In the genomic region with DNA sequence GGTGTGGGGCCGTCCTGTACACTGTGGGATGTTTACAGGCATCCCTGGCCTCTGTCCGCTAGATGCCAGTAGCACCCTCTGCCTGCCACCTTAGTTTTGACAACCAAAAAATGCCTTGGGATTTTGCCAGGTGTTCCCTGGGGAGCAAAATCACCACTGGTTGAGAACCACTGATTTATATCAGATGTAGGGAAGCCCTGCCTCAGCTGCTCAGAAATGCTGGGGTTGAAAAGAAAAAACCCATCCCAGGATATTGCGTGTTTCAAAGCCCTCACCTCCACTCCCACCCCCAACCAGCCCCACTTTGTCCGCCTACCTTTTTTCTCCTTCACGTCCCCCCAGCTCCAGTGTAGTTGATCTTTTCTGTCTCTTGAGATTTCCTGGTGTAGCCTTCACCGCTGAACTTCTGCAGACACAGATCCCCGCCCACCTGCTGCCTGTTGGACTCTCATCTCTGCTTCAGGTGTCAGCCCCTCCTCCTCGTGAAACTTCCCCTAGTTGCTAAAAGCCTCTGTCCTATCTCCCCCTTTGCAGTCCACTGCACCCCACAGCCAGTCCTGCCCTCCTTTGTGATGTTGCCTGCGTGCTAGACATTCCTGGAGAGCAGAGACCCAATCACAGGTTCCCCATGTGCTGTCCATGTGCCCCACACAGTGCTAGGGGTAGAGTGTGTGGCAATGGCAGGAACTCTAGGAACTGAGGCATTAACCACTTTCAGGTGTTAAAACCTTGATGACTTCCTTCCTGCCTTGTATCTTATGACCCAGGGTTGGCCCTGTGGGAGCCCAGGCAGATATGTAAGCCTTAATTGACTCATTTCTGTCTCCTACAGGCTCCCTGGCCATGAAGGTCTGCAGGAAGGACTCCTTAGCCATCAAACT, we compare ENCODE assay signal across 8 cellular contexts.
DNase-seq lines count a peak whose midpoint lies in the region; ATAC-seq and TF ChIP-seq lines count a peak whose summit lies in the region.

No MANE protein-coding gene starts in this region.

- ATAC-seq in activated CD4-positive, CD25-positive, alpha-beta regulatory T cell treated with anti-CD3 and anti-CD28 coated beads, Interleukin-2, amount 50 U/mL, for 24 hours = peak; percentile 27 to 53
- peak; percentile 89 for ATAC-seq in GM21619 (IDR thresholded peaks at IDR 0.05; ENCODE audit: unreplicated experiment)
- ATAC-seq in SK-N-SH treated with all-trans-retinoic acid at 6 μM for 48 hours = no peak

- H3K36me3 ChIP-seq in MG63 = no peaks in the 10 kb centered on the region

- no peak overlapping the region for H3K4me3 ChIP-seq in Jurkat, Clone E6-1 (ENCODE audit: low read length)
- H3K4me3 ChIP-seq in MG63 = no peak overlapping the region

- no peak for DNase-seq in activated CD4-positive, CD25-positive, alpha-beta regulatory T cell treated with anti-CD3 and anti-CD28 coated beads, Interleukin-2, amount 50 U/mL, for 72 hours
- peak; percentile 26 for DNase-seq in Jurkat, Clone E6-1 (ENCODE audit: low read depth, low spot score)
- DNase-seq in central memory CD4-positive, alpha-beta T cell = peak; percentile 10
- DNase-seq in MG63 = no peak
- no peak for DNase-seq in activated CD4-positive, CD25-positive, alpha-beta regulatory T cell (lab: John Stamatoyannopoulos, UW)

- no peaks in the 10 kb centered on the region; the same call in 1 of the 2 replicates for H3K9me3 ChIP-seq in MG63

- H3K27me3 ChIP-seq in MG63 = peaks cover 7% of the 10 kb centered on the region

TF ChIP-seq in SK-N-SH treated with all-trans-retinoic acid at 6 μM for 48 hours, 23 proteins besides CTCF, POLR2A, EP300 and RAD21:
- TF ChIP-seq, protein P1, sequence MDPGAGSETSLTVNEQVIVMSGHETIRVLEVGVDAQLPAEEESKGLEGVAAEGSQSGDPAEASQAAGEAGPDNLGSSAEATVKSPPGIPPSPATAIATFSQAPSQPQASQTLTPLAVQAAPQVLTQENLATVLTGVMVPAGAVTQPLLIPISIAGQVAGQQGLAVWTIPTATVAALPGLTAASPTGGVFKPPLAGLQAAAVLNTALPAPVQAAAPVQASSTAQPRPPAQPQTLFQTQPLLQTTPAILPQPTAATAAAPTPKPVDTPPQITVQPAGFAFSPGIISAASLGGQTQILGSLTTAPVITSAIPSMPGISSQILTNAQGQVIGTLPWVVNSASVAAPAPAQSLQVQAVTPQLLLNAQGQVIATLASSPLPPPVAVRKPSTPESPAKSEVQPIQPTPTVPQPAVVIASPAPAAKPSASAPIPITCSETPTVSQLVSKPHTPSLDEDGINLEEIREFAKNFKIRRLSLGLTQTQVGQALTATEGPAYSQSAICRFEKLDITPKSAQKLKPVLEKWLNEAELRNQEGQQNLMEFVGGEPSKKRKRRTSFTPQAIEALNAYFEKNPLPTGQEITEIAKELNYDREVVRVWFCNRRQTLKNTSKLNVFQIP (CRISPR knock-in tag; IDR thresholded peaks at IDR 0.05; ENCODE audit: borderline replicate concordance, low read depth) = no peak
- TF ChIP-seq, protein P2, sequence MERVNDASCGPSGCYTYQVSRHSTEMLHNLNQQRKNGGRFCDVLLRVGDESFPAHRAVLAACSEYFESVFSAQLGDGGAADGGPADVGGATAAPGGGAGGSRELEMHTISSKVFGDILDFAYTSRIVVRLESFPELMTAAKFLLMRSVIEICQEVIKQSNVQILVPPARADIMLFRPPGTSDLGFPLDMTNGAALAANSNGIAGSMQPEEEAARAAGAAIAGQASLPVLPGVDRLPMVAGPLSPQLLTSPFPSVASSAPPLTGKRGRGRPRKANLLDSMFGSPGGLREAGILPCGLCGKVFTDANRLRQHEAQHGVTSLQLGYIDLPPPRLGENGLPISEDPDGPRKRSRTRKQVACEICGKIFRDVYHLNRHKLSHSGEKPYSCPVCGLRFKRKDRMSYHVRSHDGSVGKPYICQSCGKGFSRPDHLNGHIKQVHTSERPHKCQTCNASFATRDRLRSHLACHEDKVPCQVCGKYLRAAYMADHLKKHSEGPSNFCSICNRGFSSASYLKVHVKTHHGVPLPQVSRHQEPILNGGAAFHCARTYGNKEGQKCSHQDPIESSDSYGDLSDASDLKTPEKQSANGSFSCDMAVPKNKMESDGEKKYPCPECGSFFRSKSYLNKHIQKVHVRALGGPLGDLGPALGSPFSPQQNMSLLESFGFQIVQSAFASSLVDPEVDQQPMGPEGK (CRISPR knock-in tag; IDR thresholded peaks at IDR 0.05; ENCODE audit: borderline replicate concordance) = no peak
- TF ChIP-seq GLIS3 (CRISPR knock-in tag; IDR thresholded peaks at IDR 0.05) = no peak
- TF ChIP-seq SNAI2 (CRISPR knock-in tag; IDR thresholded peaks at IDR 0.05) = no peak
- TF ChIP-seq ZNF565 (CRISPR knock-in tag; conservative IDR thresholded peaks at IDR 0.05; ENCODE audit: low read depth) = no peak
- TF ChIP-seq ZC3H10 (CRISPR knock-in tag; IDR thresholded peaks at IDR 0.05) = no peak
- TF ChIP-seq ESRRG (CRISPR knock-in tag; IDR thresholded peaks at IDR 0.05) = no peak
TF ChIP-seq in SK-N-SH treated with all-trans-retinoic acid at 6 μM for 48 hours: peak in this region for 0.

Comparison
In these comparisons a context has a peak if more than half of its experiments do, and no peak if none do; other contexts are left out.
1. DNase-seq: peak in Jurkat, Clone E6-1 (single experiment) and central memory CD4-positive, alpha-beta T cell (single experiment); none in activated CD4-positive, CD25-positive, alpha-beta regulatory T cell treated with anti-CD3 and anti-CD28 coated beads, Interleukin-2, amount 50 U/mL, for 72 hours (single experiment), MG63 (single experiment) and activated CD4-positive, CD25-positive, alpha-beta regulatory T cell (0 of 4).